32 cellular contexts compared by ENCODE assay signal in genomic region chr12:60185060-60185459, GRCh38.
"Had no signal": no experiment of that assay in that cellular context is flagged by ENCODE, and none has a peak within 500 bp of the region (broad histone marks: within the 10 kb centered on the region; RNA-seq: fewer than 3 reads in every experiment).

No MANE protein-coding gene starts in this region.

- H3K27ac ChIP-seq: adrenal gland, ascending aorta, body of pancreas, brain microvascular endothelial cell, cardiac muscle cell had no signal

- H3K36me3 ChIP-seq: adrenal gland, ascending aorta, brain microvascular endothelial cell, cardiac muscle cell had no signal

- H3K4me3 ChIP-seq: adrenal gland, ascending aorta, body of pancreas, cardiac muscle cell had no signal

- H3K4me1 ChIP-seq: adrenal gland, ascending aorta, body of pancreas had no signal

- H3K9me3 ChIP-seq: ascending aorta, body of pancreas had no signal

- H3K27me3 ChIP-seq: adrenal gland, ascending aorta, body of pancreas, brain microvascular endothelial cell, cardiac muscle cell had no signal

- DNase-seq: activated effector memory CD4-positive, alpha-beta T cell treated with anti-CD3 and anti-CD28 coated beads, Interleukin-2, amount 50 U/mL, for 16 hours; activated effector memory CD4-positive, alpha-beta T cell treated with Interleukin-2 at 50 U/mL for 16 hours; activated gamma-delta T cell; activated gamma-delta T cell treated with Interleukin-2 at 50 U/mL for 16 hours; activated naive CD4-positive, alpha-beta T cell; activated naive CD4-positive, alpha-beta T cell treated with anti-CD3 and anti-CD28 coated beads for 36 hours; activated naive CD4-positive, alpha-beta T cell treated with anti-CD3 and anti-CD28 coated beads, Interleukin-2, amount 10 ng/mL, durations not matched to agents 7 days and 5 days; activated naive CD4-positive, alpha-beta T cell treated with anti-CD3 and anti-CD28 coated beads, Interleukin-2, amount 50 U/mL, for 16 hours; activated naive CD4-positive, alpha-beta T cell treated with Interleukin-2 at 50 U/mL for 16 hours; activated naive CD8-positive, alpha-beta T cell treated with anti-CD3 and anti-CD28 coated beads for 36 hours; activated naive CD8-positive, alpha-beta T cell treated with anti-CD3 and anti-CD28 coated beads, Interleukin-2, amount 10 ng/mL, durations not matched to agents 7 days and 5 days; activated naive CD8-positive, alpha-beta T cell treated with anti-CD3 and anti-CD28 coated beads, Interleukin-2, amount 50 U/mL, for 24 hours; activated T-cell treated with anti-CD3 and anti-CD28 coated beads, Interleukin-2, amount 50 U/mL, for 1 hour; activated T-cell treated with anti-CD3 and anti-CD28 coated beads, Interleukin-2, amount 50 U/mL, for 24 hours; activated T-cell treated with anti-CD3 and anti-CD28 coated beads, Interleukin-2, amount 50 U/mL, for 4 hours; activated T-cell treated with anti-CD3 and anti-CD28 coated beads, Interleukin-2, amount 50 U/mL, for 72 hours; adrenal gland; amniotic stem cell; amygdala; anterior cingulate cortex; aorta; body of pancreas; brain microvascular endothelial cell; caudate nucleus; central memory CD4-positive, alpha-beta T cell; cerebellar nuclear complex had no signal

- FAIRE-seq: astrocyte, bronchial epithelial cell had no signal

- ATAC-seq: activated naive CD4-positive, alpha-beta T cell treated with anti-CD3 and anti-CD28 coated beads, Interleukin-2, amount 50 U/mL, for 72 hours; activated naive CD8-positive, alpha-beta T cell treated with anti-CD3 and anti-CD28 coated beads, Interleukin-2, amount 50 U/mL, for 24 hours; activated T-cell treated with anti-CD3 and anti-CD28 coated beads, Interleukin-2, amount 50 U/mL, for 4 hours; activated T-cell treated with anti-CD3 and anti-CD28 coated beads, Interleukin-2, amount 50 U/mL, for 72 hours; activated T-helper 17 cell treated with anti-CD3 and anti-CD28 coated beads, Interleukin-2, amount 50 U/mL, for 72 hours; body of pancreas had no signal
